ENCODE assay signal across 27 cellular contexts in genomic region chr7:144671429-144671828, GRCh38.
"Had no signal": no experiment of that assay in that cellular context is flagged by ENCODE, and none has a peak within 500 bp of the region (broad histone marks: within the 10 kb centered on the region; RNA-seq: fewer than 3 reads in every experiment).

No MANE protein-coding gene starts in this region.

- H3K4me1 Mint-ChIP-seq: activated naive CD4-positive, alpha-beta T cell treated with anti-CD3 and anti-CD28 coated beads, Interleukin-2, amount 50 U/mL, for 24 hours; memory B cell; nephron progenitor cell; stimulated activated naive B cell treated with anti-CD40 and anti-IgM and Interleukin-4, amounts not matched to agents 10 μg/mL and 1 μg/mL and 100 μg/mL, for 72 hours had no signal

- H3K27me3 ChIP-seq: body of pancreas, esophagus muscularis mucosa, gastrocnemius medialis, sigmoid colon, transverse colon, vagina had no signal

- H3K4me3 ChIP-seq: body of pancreas, esophagus muscularis mucosa, gastrocnemius medialis, sigmoid colon, smooth muscle cell, transverse colon, vagina had no signal

- H2AFZ ChIP-seq: parathyroid adenoma had no signal

- H3K36me3 ChIP-seq: esophagus muscularis mucosa, gastrocnemius medialis, sigmoid colon, transverse colon, vagina had no signal

- H3K4me1 ChIP-seq: body of pancreas, esophagus muscularis mucosa, gastrocnemius medialis, parathyroid adenoma, sigmoid colon, transverse colon, vagina had no signal

- H3K27ac Mint-ChIP-seq: activated CD4-positive, alpha-beta memory T cell treated with anti-CD3 and anti-CD28 coated beads for 36 hours; activated naive CD4-positive, alpha-beta T cell treated with anti-CD3 and anti-CD28 coated beads, Interleukin-2, amount 50 U/mL, for 24 hours; activated T-helper 1 cell treated with anti-CD3 and anti-CD28 coated beads, Interleukin-12 subunit alpha, Interleukin-12 subunit beta, Interleukin-2, Interleukin-4 antibody, amounts not matched to agents 30 ng/mL and 10 ng/mL and 1 ng/mL, durations not matched to agents 14 hours and 24 hours and 36 hours; dendritic cell treated with granulocyte-macrophage colony-stimulating factor and Interleukin-4, amounts not matched to agents 40 ng/mL and 50 ng/mL, for 4 days; memory B cell; nephron progenitor cell; stimulated activated naive B cell treated with anti-CD40 and anti-IgM and Interleukin-4, amounts not matched to agents 10 μg/mL and 1 μg/mL and 100 μg/mL, for 72 hours; T-helper 1 cell treated with Interleukin-12 subunit alpha and Interleukin-12 subunit beta and Interleukin-4 antibody, amounts not matched to agents 30 μg/mL and 1 μg/mL, for 36 hours had no signal

- H3K36me3 Mint-ChIP-seq: activated CD4-positive, alpha-beta memory T cell treated with anti-CD3 and anti-CD28 coated beads for 36 hours had no signal

- H3K27me3 Mint-ChIP-seq: activated CD4-positive, alpha-beta memory T cell treated with anti-CD3 and anti-CD28 coated beads for 36 hours; activated naive CD4-positive, alpha-beta T cell treated with anti-CD3 and anti-CD28 coated beads, Interleukin-2, amount 50 U/mL, for 24 hours; dendritic cell treated with granulocyte-macrophage colony-stimulating factor and Interleukin-4, amounts not matched to agents 40 ng/mL and 50 ng/mL, for 4 days; memory B cell; stimulated activated naive B cell treated with anti-CD40 and anti-IgM and Interleukin-4, amounts not matched to agents 10 μg/mL and 1 μg/mL and 100 μg/mL, for 72 hours had no signal

- DNase-seq: activated CD4-positive, alpha-beta memory T cell treated with anti-CD3 and anti-CD28 coated beads for 36 hours; activated CD4-positive, alpha-beta T cell treated with anti-CD3 and anti-CD28 coated beads for 48 hours; activated gamma-delta T cell; activated T-cell treated with anti-CD3 and anti-CD28 coated beads for 4 hours; anterior cingulate cortex; body of pancreas; caudate nucleus; effector CD4-positive, alpha-beta T cell; gastrocnemius medialis; hippocampal formation; left ventricle myocardium superior; nephron progenitor cell; nucleus accumbens; sigmoid colon; stimulated activated CD4-positive, alpha-beta T cell treated with anti-CD3 and anti-CD28 coated beads, Interleukin-2, amount 100 ng/mL, for 48 hours; stimulated activated CD8-positive, alpha-beta memory T cell treated with anti-CD3 and anti-CD28 coated beads, Interleukin-4, amount 100 ng/mL, for 48 hours; stimulated activated naive B cell treated with anti-CD40 and anti-IgM and Interleukin-4, amounts not matched to agents 10 μg/mL and 1 μg/mL and 100 μg/mL, for 72 hours; transverse colon had no signal

- H3K9me3 Mint-ChIP-seq: activated CD4-positive, alpha-beta memory T cell treated with anti-CD3 and anti-CD28 coated beads for 36 hours; activated naive CD4-positive, alpha-beta T cell treated with anti-CD3 and anti-CD28 coated beads, Interleukin-2, amount 50 U/mL, for 24 hours; activated T-helper 1 cell treated with anti-CD3 and anti-CD28 coated beads, Interleukin-12 subunit alpha, Interleukin-12 subunit beta, Interleukin-2, Interleukin-4 antibody, amounts not matched to agents 30 ng/mL and 10 ng/mL and 1 ng/mL, durations not matched to agents 14 hours and 24 hours and 36 hours; dendritic cell treated with granulocyte-macrophage colony-stimulating factor and Interleukin-4, amounts not matched to agents 40 ng/mL and 50 ng/mL, for 4 days; memory B cell; nephron progenitor cell; stimulated activated naive B cell treated with anti-CD40 and anti-IgM and Interleukin-4, amounts not matched to agents 10 μg/mL and 1 μg/mL and 100 μg/mL, for 72 hours; T-helper 1 cell treated with Interleukin-12 subunit alpha and Interleukin-12 subunit beta and Interleukin-4 antibody, amounts not matched to agents 30 μg/mL and 1 μg/mL, for 36 hours had no signal

- ATAC-seq: body of pancreas; gastrocnemius medialis; left ventricle myocardium superior; stimulated activated naive B cell treated with anti-CD40 and anti-IgM and Interleukin-4, amounts not matched to agents 10 μg/mL and 1 μg/mL and 100 μg/mL, for 72 hours had no signal

- H3K27ac ChIP-seq: body of pancreas, esophagus muscularis mucosa, gastrocnemius medialis, parathyroid adenoma, sigmoid colon, transverse colon, vagina had no signal

- H3K79me2 ChIP-seq: parathyroid adenoma had no signal

- H3K4me2 ChIP-seq: smooth muscle cell had no signal

- H3K9me3 ChIP-seq: body of pancreas, esophagus muscularis mucosa, gastrocnemius medialis, sigmoid colon, transverse colon, vagina had no signal

- H3K4me3 Mint-ChIP-seq: activated CD4-positive, alpha-beta memory T cell treated with anti-CD3 and anti-CD28 coated beads for 36 hours; activated naive CD4-positive, alpha-beta T cell treated with anti-CD3 and anti-CD28 coated beads, Interleukin-2, amount 50 U/mL, for 24 hours; activated T-helper 1 cell treated with anti-CD3 and anti-CD28 coated beads, Interleukin-12 subunit alpha, Interleukin-12 subunit beta, Interleukin-2, Interleukin-4 antibody, amounts not matched to agents 30 ng/mL and 10 ng/mL and 1 ng/mL, durations not matched to agents 14 hours and 24 hours and 36 hours; dendritic cell treated with granulocyte-macrophage colony-stimulating factor and Interleukin-4, amounts not matched to agents 40 ng/mL and 50 ng/mL, for 4 days; memory B cell; nephron progenitor cell; stimulated activated naive B cell treated with anti-CD40 and anti-IgM and Interleukin-4, amounts not matched to agents 10 μg/mL and 1 μg/mL and 100 μg/mL, for 72 hours; T-helper 1 cell treated with Interleukin-12 subunit alpha and Interleukin-12 subunit beta and Interleukin-4 antibody, amounts not matched to agents 30 μg/mL and 1 μg/mL, for 36 hours had no signal
